9 cellular contexts compared by ENCODE assay signal in the genomic region with DNA sequence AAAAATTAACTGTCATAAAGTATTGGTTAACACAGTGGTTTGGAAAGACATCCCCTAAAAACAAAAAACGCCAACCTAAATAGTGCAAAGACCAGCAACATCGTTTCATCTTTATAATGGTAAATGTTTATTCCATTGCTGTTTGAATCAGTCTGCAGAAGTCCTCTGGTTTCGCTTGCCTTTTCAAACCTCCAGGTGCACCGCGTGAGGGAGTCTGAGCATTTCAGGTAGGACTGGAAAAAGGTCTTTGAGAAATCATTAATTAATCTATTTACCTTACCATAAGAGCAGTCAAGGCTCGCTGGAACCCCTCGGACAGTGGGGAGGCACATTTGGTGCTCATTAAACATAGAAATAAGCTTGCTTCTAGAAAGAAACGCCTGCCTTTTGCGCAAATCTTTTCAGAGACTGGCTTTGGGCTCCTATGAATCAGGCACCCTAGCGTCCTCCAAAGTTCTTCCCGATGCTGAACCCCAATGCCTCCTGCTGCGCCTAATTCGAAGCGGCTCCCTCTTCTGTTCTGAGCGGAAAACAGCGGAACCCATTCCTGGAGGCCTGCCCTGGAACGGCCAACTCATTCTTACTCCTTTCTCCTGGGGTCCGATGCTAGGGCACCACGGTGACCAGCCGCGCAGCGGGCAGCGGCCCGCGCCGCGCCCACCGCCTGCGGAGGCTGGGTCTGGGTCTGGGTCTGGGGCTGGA. TPM values are rescaled to one million over a fixed set of nuclear protein-coding genes. Genes with fewer than 3 reads are reported as not detected.
DNase-seq lines count a peak whose midpoint lies in the region; ATAC-seq and TF ChIP-seq lines count a peak whose summit lies in the region.
"Had no signal": no experiment of that assay in that cellular context is flagged by ENCODE, and none has a peak within 500 bp of the region (broad histone marks: within the 10 kb centered on the region; RNA-seq: fewer than 3 reads in every experiment).

No MANE protein-coding gene starts in this region.

- H3K36me3 Mint-ChIP-seq in activated CD8-positive, alpha-beta memory T cell treated with anti-CD3 and anti-CD28 coated beads, Interleukin-2, amount 10 ng/mL, durations not matched to agents 7 days and 5 days = no peaks in the 10 kb centered on the region

- intact Hi-C loops in PC-3 (cut with micrococcal nuclease) = no loop called here
- intact Hi-C loops in stomach (cut with DNase I; ENCODE audit: low total_unique reads) = no loop called here

- H4K20me1 ChIP-seq in PC-3 (ENCODE audit: low read length) = no peaks in the 10 kb centered on the region

- peak overlapping the region; percentile 45; the same call in 1 of the 2 replicates for H2AFZ ChIP-seq in PC-3 (ENCODE audit: low read length)

- TF ChIP-seq EP300 in stomach (IDR thresholded peaks at IDR 0.05) = no peak

- no peak overlapping the region for H3K4me3 ChIP-seq in PC-3 (ENCODE audit: low read length)
- H3K4me3 ChIP-seq in cardiac muscle cell = peak overlapping the region; percentile 43
- peak overlapping the region; percentile 14 to 48 (median 35) for H3K4me3 ChIP-seq in stomach

- H3K9ac ChIP-seq in PC-3 (ENCODE audit: low read length) = no peak overlapping the region

- TF ChIP-seq CTCF in PC-3 (conservative IDR thresholded peaks at IDR 0.05; ENCODE audit: low read depth, low read length) (0 out of 2 replicates have a peak, but pooled peaks have one; percentile 6), cardiac muscle cell (IDR thresholded peaks at IDR 0.05; ENCODE audit: low read depth, low read length) (no peak), stomach (IDR thresholded peaks at IDR 0.05) (no peak)

- POLR2A ChIA-PET in PC-3 (lab: Charles Lee; ENCODE audit: unreplicated experiment) = no interaction called here

- no peaks in the 10 kb centered on the region for H3K9me2 ChIP-seq in PC-3 (replicated peaks; ENCODE audit: low read length)

- H3K27ac Mint-ChIP-seq in activated CD8-positive, alpha-beta memory T cell treated with anti-CD3 and anti-CD28 coated beads, Interleukin-2, amount 10 ng/mL, durations not matched to agents 7 days and 5 days = no peak overlapping the region

- no peak overlapping the region for H3K27ac ChIP-seq in PC-3 (ENCODE audit: low read length)
- H3K27ac ChIP-seq in cardiac muscle cell = no peak overlapping the region
- no peak overlapping the region for H3K27ac ChIP-seq in stomach

- H3K9me3 ChIP-seq in PC-3 (ENCODE audit: low read length) = no peaks in the 10 kb centered on the region
- no peaks in the 10 kb centered on the region for H3K9me3 ChIP-seq in cardiac muscle cell (ENCODE audit: low read depth)
- peaks cover 0 to 18% (median 12%) of the 10 kb centered on the region in 4 donors for H3K9me3 ChIP-seq in stomach

- CTCF ChIA-PET in PC-3 (lab: Charles Lee) = interaction anchor here (0.6 kb wide), 1 partner anchor 56 kb away, joined by 3 read pairs; no protein-coding TSS in a partner anchor
- CTCF ChIA-PET in activated CD8-positive, alpha-beta memory T cell treated with anti-CD3 and anti-CD28 coated beads, Interleukin-2, amount 10 ng/mL, durations not matched to agents 7 days and 5 days (lab: Charles Lee) = interaction anchor here (1.3 kb wide), 1 partner anchor 544 kb away, joined by 3 read pairs; no protein-coding TSS in a partner anchor

- 3 to 7% (median 5%) methylated on average over 18 to 29 of the region's 29 CpGs for whole genome bisulfite sequencing in stomach, 5 donors

- H3K36me3 ChIP-seq in PC-3 (ENCODE audit: low read depth, low read length) = no peaks in the 10 kb centered on the region
- H3K36me3 ChIP-seq in cardiac muscle cell = no peaks in the 10 kb centered on the region
- no peaks in the 10 kb centered on the region for H3K36me3 ChIP-seq in stomach

- H3K4me1 ChIP-seq in PC-3 (ENCODE audit: insufficient read depth, low read length) = no peaks in the 10 kb centered on the region
- no peaks in the 10 kb centered on the region for H3K4me1 ChIP-seq in cardiac muscle cell (ENCODE audit: low read depth)
- peaks cover 6 to 15% (median 13%) of the 10 kb centered on the region in 4 donors for H3K4me1 ChIP-seq in stomach

- H3F3A ChIP-seq in PC-3 (ENCODE audit: low read length, unreplicated experiment) = no peaks in the 10 kb centered on the region

- ATAC-seq in PC-3 (peak; percentile 36), GM21786 (IDR thresholded peaks at IDR 0.05; ENCODE audit: unreplicated experiment) (no peak)
- ATAC-seq in activated CD8-positive, alpha-beta memory T cell treated with anti-CD3 and anti-CD28 coated beads, Interleukin-2, amount 10 ng/mL, durations not matched to agents 7 days and 5 days = no peak

- H3K4me3 Mint-ChIP-seq in activated CD8-positive, alpha-beta memory T cell treated with anti-CD3 and anti-CD28 coated beads, Interleukin-2, amount 10 ng/mL, durations not matched to agents 7 days and 5 days = no peak overlapping the region

- H3K4me2 ChIP-seq in PC-3 (ENCODE audit: low read length) = peak overlapping the region; percentile 64

- TF ChIP-seq POLR2A in stomach (IDR thresholded peaks at IDR 0.05) = no peak

- H3K27me3 Mint-ChIP-seq in activated CD8-positive, alpha-beta memory T cell treated with anti-CD3 and anti-CD28 coated beads, Interleukin-2, amount 10 ng/mL, durations not matched to agents 7 days and 5 days = peaks cover 47% of the 10 kb centered on the region

- BruUV-seq in PC-3 (replicated peaks; lab: Mats Ljungman, UMichigan) = no TSS peak

- peaks cover 3% of the 10 kb centered on the region for H3K4me1 Mint-ChIP-seq in activated CD8-positive, alpha-beta memory T cell treated with anti-CD3 and anti-CD28 coated beads, Interleukin-2, amount 10 ng/mL, durations not matched to agents 7 days and 5 days

- H3K9me3 Mint-ChIP-seq in activated CD8-positive, alpha-beta memory T cell treated with anti-CD3 and anti-CD28 coated beads, Interleukin-2, amount 10 ng/mL, durations not matched to agents 7 days and 5 days (ENCODE audit: low read depth) = peaks cover 5% of the 10 kb centered on the region

- H3K27me3 ChIP-seq in PC-3 (ENCODE audit: low read length) = peaks cover 53% of the 10 kb centered on the region
- peaks cover 50% of the 10 kb centered on the region for H3K27me3 ChIP-seq in cardiac muscle cell
- H3K27me3 ChIP-seq in stomach = peaks cover 4 to 74% (median 34%) of the 10 kb centered on the region in 3 donors

- H3K79me2 ChIP-seq in PC-3 (ENCODE audit: low read length) = no peaks in the 10 kb centered on the region

- peak; percentile 67 for DNase-seq in NCI-H748 (lab: John Stamatoyannopoulos, UW; ENCODE audit: unreplicated experiment)
- no peak for DNase-seq in NCI-H748 treated with DMSO at 0.1 percent for 48 hours (lab: John Stamatoyannopoulos, UW)
- peak; percentile 6 for DNase-seq in PC-3
- DNase-seq in cardiac muscle cell (ENCODE audit: low read depth in 1 of 2, low spot score in 1 of 2) = peak; percentile 37 to 57
- DNase-seq in stomach = no peak
- no peak for DNase-seq in activated CD8-positive, alpha-beta memory T cell treated with anti-CD3 and anti-CD28 coated beads, Interleukin-2, amount 10 ng/mL, durations not matched to agents 7 days and 5 days
- no peak for DNase-seq in OCI-M1 (lab: John Stamatoyannopoulos, UW)

RNA-seq across cellular contexts. Expression of a gene that starts 0.9 kb away (rescaled TPM):
- not detected in 2 replicates for total RNA-seq in PC-3 (2014; rRNA removed)
- total RNA-seq in cardiac muscle cell = 37.3 and 96.9 TPM in 2 replicates
- polyA plus RNA-seq in cardiac muscle cell = 31.6 and 65.8 TPM in 2 replicates
- 10 to 100 TPM in 3 of 5 donors, 1 to 10 TPM in 1, not detected in 1; 3.5 to 28.1 (median 17.8) TPM for total RNA-seq in stomach
- under 1 TPM; 0.12 to 0.31 (median 0.13) TPM for polyA plus RNA-seq in stomach
- not detected for total RNA-seq in activated CD8-positive, alpha-beta memory T cell treated with anti-CD3 and anti-CD28 coated beads, Interleukin-2, amount 10 ng/mL, durations not matched to agents 7 days and 5 days
- total RNA-seq: NCI-H460 had no signal

Comparison
In these comparisons a context has a peak if more than half of its experiments do, and no peak if none do; other contexts are left out.
1. DNase-seq: peak in NCI-H748 (single experiment), PC-3 (single experiment) and cardiac muscle cell (2 of 2); none in NCI-H748 treated with DMSO at 0.1 percent for 48 hours (single experiment), stomach (single experiment), activated CD8-positive, alpha-beta memory T cell treated with anti-CD3 and anti-CD28 coated beads, Interleukin-2, amount 10 ng/mL, durations not matched to agents 7 days and 5 days (single experiment) and OCI-M1 (single experiment).